Comparison of ENCODE assay signal across 1 cellular context in genomic region chr2:240919161-240919781, GRCh38.
TF ChIP-seq lines count a peak whose summit lies in the region.

No MANE protein-coding gene starts in this region.

TF ChIP-seq in IMR-90, 13 proteins besides CTCF, POLR2A, EP300 and RAD21 (continued from another document):
- no peak for TF ChIP-seq CHD1 (IDR thresholded peaks at IDR 0.05; ENCODE audit: low read depth, low read length)
- TF ChIP-seq, protein P1, sequence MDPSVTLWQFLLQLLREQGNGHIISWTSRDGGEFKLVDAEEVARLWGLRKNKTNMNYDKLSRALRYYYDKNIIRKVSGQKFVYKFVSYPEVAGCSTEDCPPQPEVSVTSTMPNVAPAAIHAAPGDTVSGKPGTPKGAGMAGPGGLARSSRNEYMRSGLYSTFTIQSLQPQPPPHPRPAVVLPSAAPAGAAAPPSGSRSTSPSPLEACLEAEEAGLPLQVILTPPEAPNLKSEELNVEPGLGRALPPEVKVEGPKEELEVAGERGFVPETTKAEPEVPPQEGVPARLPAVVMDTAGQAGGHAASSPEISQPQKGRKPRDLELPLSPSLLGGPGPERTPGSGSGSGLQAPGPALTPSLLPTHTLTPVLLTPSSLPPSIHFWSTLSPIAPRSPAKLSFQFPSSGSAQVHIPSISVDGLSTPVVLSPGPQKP (IDR thresholded peaks at IDR 0.05; ENCODE audit: borderline replicate concordance, low read depth, low read length), result no peak
- TF ChIP-seq FOS (IDR thresholded peaks at IDR 0.05; ENCODE audit: low read depth, low read length), result no peak
TF ChIP-seq in IMR-90: peak in this region for 0.
